In the genomic region with DNA sequence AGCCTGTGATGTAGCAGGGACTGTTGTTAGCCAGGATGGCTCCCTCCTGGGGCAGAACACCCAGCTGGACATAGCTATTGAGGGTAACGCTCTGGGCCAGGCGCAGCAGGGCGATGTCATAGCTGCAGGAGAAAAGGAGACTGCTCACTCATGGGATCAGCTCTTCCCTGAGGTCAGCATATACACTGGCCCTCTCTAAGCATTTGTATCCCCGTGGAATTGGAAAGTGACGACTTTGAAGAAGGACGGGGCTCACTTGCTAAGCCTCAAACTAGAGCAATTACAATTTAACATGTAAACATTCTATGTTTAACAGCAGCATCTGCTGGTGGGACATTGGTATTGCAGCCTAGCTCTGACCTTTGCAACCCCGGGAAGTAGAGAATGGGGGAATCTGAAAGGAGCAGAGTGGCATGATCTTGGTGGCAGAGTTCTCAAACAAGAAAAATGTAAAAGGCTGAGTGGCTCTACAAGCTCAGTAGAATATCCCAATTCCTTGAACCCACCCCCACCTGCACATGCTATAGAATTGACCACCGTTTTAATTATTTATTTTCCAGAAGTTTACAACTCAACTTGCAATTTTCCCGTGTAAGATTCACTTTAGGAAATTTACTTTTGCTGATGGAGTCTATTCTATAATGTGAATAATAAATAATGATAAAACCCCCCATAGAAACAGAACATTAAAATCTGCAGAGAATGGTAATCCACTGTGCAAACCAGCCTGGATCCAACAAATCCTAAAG, we compare ENCODE assay signal across 1 cellular context.
A peak's percentile ranks its signal among the peaks of the same experiment; 100 is the strongest.
TF ChIP-seq lines count a peak whose summit lies in the region.

No MANE protein-coding gene starts in this region.

TF ChIP-seq in HEK293, 187 proteins besides CTCF, POLR2A, EP300 and RAD21 (continued from another document):
- TF ChIP-seq, protein P1, sequence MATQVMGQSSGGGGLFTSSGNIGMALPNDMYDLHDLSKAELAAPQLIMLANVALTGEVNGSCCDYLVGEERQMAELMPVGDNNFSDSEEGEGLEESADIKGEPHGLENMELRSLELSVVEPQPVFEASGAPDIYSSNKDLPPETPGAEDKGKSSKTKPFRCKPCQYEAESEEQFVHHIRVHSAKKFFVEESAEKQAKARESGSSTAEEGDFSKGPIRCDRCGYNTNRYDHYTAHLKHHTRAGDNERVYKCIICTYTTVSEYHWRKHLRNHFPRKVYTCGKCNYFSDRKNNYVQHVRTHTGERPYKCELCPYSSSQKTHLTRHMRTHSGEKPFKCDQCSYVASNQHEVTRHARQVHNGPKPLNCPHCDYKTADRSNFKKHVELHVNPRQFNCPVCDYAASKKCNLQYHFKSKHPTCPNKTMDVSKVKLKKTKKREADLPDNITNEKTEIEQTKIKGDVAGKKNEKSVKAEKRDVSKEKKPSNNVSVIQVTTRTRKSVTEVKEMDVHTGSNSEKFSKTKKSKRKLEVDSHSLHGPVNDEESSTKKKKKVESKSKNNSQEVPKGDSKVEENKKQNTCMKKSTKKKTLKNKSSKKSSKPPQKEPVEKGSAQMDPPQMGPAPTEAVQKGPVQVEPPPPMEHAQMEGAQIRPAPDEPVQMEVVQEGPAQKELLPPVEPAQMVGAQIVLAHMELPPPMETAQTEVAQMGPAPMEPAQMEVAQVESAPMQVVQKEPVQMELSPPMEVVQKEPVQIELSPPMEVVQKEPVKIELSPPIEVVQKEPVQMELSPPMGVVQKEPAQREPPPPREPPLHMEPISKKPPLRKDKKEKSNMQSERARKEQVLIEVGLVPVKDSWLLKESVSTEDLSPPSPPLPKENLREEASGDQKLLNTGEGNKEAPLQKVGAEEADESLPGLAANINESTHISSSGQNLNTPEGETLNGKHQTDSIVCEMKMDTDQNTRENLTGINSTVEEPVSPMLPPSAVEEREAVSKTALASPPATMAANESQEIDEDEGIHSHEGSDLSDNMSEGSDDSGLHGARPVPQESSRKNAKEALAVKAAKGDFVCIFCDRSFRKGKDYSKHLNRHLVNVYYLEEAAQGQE (tag by site-specific recombination; IDR thresholded peaks at IDR 0.05): no peak
- TF ChIP-seq ZNF366 (tag by site-specific recombination; conservative IDR thresholded peaks at IDR 0.05) (0 out of 2 replicates have a peak, but pooled peaks have one; percentile 52), ZEB2 (tag by site-specific recombination; IDR thresholded peaks at IDR 0.05) (peak; percentile 37; the same call in 1 of the 2 replicates), ZXDB (tag by site-specific recombination; IDR thresholded peaks at IDR 0.05) (0 out of 2 replicates have a peak, but pooled peaks have one; percentile 13), ZFP37 (tag by site-specific recombination; IDR thresholded peaks at IDR 0.05) (no peak), ZNF544 (tag by site-specific recombination; IDR thresholded peaks at IDR 0.05) (no peak), ZNF132 (tag by site-specific recombination; IDR thresholded peaks at IDR 0.05; ENCODE audit: borderline replicate concordance) (no peak), ZNF660 (tag by site-specific recombination; IDR thresholded peaks at IDR 0.05) (peak; percentile 81; the same call in 1 of the 2 replicates), ZNF654 (tag by site-specific recombination; IDR thresholded peaks at IDR 0.05; ENCODE audit: low read depth) (peak; percentile 99), ZNF324 (tag by site-specific recombination; IDR thresholded peaks at IDR 0.05) (no peak), ZFP41 (tag by site-specific recombination; IDR thresholded peaks at IDR 0.05; ENCODE audit: borderline replicate concordance) (no peak), OVOL3 (tag by site-specific recombination; IDR thresholded peaks at IDR 0.05) (no peak), ZNF248 (tag by site-specific recombination; IDR thresholded peaks at IDR 0.05) (no peak), ZNF354C (tag by site-specific recombination; IDR thresholded peaks at IDR 0.05; ENCODE audit: borderline replicate concordance, low read depth) (no peak), ZBTB21 (tag by site-specific recombination; IDR thresholded peaks at IDR 0.05) (no peak), ZSCAN23 (tag by site-specific recombination; IDR thresholded peaks at IDR 0.05) (no peak), ZNF2 (tag by site-specific recombination; IDR thresholded peaks at IDR 0.05) (peak; percentile 99), ZNF138 (tag by site-specific recombination; IDR thresholded peaks at IDR 0.05; ENCODE audit: borderline replicate concordance) (no peak), ZNF426 (tag by site-specific recombination; IDR thresholded peaks at IDR 0.05) (no peak), ZNF76 (tag by site-specific recombination; IDR thresholded peaks at IDR 0.05; ENCODE audit: borderline replicate concordance, low read depth) (no peak), ZNF571 (tag by site-specific recombination; IDR thresholded peaks at IDR 0.05) (no peak), ZNF394 (tag by site-specific recombination; IDR thresholded peaks at IDR 0.05; ENCODE audit: borderline replicate concordance) (peak; percentile 80; the same call in 1 of the 2 replicates), RBAK (tag by site-specific recombination; IDR thresholded peaks at IDR 0.05) (no peak), ZNF221 (tag by site-specific recombination; IDR thresholded peaks at IDR 0.05; ENCODE audit: borderline replicate concordance) (no peak), ZNF510 (tag by site-specific recombination; IDR thresholded peaks at IDR 0.05; ENCODE audit: insufficient replicate concordance) (no peak), ZNF341 (tag by site-specific recombination; IDR thresholded peaks at IDR 0.05; ENCODE audit: low read depth) (peak; percentile 18; the same call in 1 of the 2 replicates), ZNF391 (tag by site-specific recombination; IDR thresholded peaks at IDR 0.05; ENCODE audit: borderline replicate concordance, low read depth) (no peak), ZIC2 (tag by site-specific recombination; IDR thresholded peaks at IDR 0.05) (peak; percentile 46; the same call in 1 of the 2 replicates), ZNF23 (tag by site-specific recombination; IDR thresholded peaks at IDR 0.05; ENCODE audit: borderline replicate concordance) (no peak), KLF16 (tag by site-specific recombination; IDR thresholded peaks at IDR 0.05) (no peak), ZNF48 (tag by site-specific recombination; IDR thresholded peaks at IDR 0.05) (no peak), ZBTB17 (tag by site-specific recombination; IDR thresholded peaks at IDR 0.05) (peak; percentile 80)
- TF ChIP-seq, protein P2, sequence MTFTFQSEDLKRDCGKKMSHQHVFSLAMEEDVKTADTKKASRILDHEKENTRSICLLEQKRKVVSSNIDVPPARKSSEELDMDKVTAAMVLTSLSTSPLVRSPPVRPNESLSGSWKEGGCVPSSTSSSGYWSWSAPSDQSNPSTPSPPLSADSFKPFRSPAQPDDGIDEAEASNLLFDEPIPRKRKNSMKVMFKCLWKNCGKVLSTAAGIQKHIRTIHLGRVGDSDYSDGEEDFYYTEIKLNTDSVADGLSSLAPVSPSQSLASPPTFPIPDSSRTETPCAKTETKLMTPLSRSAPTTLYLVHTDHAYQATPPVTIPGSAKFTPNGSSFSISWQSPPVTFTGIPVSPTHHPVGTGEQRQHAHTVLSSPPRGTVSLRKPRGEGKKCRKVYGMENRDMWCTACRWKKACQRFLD (tag by site-specific recombination; IDR thresholded peaks at IDR 0.05): no peak
- TF ChIP-seq, protein P3, sequence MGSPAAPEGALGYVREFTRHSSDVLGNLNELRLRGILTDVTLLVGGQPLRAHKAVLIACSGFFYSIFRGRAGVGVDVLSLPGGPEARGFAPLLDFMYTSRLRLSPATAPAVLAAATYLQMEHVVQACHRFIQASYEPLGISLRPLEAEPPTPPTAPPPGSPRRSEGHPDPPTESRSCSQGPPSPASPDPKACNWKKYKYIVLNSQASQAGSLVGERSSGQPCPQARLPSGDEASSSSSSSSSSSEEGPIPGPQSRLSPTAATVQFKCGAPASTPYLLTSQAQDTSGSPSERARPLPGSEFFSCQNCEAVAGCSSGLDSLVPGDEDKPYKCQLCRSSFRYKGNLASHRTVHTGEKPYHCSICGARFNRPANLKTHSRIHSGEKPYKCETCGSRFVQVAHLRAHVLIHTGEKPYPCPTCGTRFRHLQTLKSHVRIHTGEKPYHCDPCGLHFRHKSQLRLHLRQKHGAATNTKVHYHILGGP (tag by site-specific recombination; IDR thresholded peaks at IDR 0.05): no peak
- TF ChIP-seq, protein P4, sequence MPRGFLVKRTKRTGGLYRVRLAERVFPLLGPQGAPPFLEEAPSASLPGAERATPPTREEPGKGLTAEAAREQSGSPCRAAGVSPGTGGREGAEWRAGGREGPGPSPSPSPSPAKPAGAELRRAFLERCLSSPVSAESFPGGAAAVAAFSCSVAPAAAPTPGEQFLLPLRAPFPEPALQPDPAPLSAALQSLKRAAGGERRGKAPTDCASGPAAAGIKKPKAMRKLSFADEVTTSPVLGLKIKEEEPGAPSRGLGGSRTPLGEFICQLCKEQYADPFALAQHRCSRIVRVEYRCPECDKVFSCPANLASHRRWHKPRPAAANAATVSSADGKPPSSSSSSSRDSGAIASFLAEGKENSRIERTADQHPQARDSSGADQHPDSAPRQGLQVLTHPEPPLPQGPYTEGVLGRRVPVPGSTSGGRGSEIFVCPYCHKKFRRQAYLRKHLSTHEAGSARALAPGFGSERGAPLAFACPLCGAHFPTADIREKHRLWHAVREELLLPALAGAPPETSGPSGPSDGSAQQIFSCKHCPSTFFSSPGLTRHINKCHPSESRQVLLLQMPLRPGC (tag by site-specific recombination; IDR thresholded peaks at IDR 0.05): no peak
- TF ChIP-seq, protein P5, sequence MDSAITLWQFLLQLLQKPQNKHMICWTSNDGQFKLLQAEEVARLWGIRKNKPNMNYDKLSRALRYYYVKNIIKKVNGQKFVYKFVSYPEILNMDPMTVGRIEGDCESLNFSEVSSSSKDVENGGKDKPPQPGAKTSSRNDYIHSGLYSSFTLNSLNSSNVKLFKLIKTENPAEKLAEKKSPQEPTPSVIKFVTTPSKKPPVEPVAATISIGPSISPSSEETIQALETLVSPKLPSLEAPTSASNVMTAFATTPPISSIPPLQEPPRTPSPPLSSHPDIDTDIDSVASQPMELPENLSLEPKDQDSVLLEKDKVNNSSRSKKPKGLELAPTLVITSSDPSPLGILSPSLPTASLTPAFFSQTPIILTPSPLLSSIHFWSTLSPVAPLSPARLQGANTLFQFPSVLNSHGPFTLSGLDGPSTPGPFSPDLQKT (IDR thresholded peaks at IDR 0.05; ENCODE audit: borderline replicate concordance, low read depth, low read length): no peak
- TF ChIP-seq, protein P6, sequence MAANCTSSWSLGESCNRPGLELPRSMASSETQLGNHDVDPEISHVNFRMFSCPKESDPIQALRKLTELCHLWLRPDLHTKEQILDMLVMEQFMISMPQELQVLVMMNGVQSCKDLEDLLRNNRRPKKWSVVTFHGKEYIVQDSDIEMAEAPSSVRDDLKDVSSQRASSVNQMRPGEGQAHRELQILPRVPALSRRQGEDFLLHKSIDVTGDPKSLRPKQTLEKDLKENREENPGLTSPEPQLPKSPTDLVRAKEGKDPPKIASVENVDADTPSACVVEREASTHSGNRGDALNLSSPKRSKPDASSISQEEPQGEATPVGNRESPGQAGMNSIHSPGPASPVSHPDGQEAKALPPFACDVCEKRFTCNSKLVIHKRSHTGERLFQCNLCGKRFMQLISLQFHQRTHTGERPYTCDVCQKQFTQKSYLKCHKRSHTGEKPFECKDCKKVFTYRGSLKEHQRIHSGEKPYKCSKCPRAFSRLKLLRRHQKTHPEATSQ (tag by site-specific recombination; IDR thresholded peaks at IDR 0.05): no peak
- TF ChIP-seq, protein P7, sequence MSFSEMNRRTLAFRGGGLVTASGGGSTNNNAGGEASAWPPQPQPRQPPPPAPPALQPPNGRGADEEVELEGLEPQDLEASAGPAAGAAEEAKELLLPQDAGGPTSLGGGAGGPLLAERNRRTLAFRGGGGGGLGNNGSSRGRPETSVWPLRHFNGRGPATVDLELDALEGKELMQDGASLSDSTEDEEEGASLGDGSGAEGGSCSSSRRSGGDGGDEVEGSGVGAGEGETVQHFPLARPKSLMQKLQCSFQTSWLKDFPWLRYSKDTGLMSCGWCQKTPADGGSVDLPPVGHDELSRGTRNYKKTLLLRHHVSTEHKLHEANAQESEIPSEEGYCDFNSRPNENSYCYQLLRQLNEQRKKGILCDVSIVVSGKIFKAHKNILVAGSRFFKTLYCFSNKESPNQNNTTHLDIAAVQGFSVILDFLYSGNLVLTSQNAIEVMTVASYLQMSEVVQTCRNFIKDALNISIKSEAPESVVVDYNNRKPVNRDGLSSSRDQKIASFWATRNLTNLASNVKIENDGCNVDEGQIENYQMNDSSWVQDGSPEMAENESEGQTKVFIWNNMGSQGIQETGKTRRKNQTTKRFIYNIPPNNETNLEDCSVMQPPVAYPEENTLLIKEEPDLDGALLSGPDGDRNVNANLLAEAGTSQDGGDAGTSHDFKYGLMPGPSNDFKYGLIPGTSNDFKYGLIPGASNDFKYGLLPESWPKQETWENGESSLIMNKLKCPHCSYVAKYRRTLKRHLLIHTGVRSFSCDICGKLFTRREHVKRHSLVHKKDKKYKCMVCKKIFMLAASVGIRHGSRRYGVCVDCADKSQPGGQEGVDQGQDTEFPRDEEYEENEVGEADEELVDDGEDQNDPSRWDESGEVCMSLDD (tag by site-specific recombination; IDR thresholded peaks at IDR 0.05): 0 out of 2 replicates have a peak, but pooled peaks have one; percentile 39
